In the genomic region with DNA sequence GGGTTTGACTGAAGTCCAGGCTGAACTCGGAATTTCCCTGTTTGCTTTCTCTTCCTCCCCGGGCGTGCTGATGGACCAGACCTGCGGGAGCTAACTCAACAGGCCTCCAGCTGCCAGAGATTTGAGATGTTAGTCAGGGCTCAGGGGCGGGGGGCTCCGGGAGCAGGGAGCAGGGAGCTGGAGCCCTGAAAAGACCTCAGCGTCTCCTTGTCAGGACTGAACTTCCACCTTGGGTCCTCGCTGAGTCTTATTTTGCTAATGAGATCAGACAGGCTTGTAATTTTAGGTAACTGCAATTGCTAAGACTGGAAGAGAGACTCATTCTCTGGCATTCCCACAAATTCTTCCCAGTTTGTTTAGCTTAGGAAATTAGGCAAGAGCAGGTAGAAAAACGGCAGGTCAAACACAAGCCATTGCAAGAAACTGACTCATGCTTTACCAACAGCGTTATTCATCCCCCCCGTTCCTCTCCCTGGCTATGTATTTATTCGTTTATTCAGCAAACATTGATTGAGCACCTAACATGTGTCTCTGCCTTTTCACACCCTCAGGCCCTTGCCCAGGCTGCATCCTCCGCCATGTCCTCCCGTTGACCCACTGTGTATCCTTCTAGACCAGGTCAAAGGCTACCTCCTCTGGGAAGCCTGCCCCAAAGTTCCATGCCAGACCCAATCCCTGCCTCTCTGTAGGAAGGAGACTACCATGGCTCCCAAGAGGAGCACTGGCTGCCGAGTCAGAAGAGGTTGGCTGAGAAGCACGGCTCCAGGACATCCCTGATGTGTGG, we compare ENCODE assay signal across 14 cellular contexts.
DNase-seq lines count a peak whose midpoint lies in the region; ATAC-seq and TF ChIP-seq lines count a peak whose summit lies in the region.
"Had no signal": no experiment of that assay in that cellular context is flagged by ENCODE, and none has a peak within 500 bp of the region (broad histone marks: within the 10 kb centered on the region; RNA-seq: fewer than 3 reads in every experiment).

No MANE protein-coding gene starts in this region.

- peak; percentile 6 for DNase-seq in activated naive CD8-positive, alpha-beta T cell treated with anti-CD3 and anti-CD28 coated beads, Interleukin-2, amount 10 ng/mL, durations not matched to agents 7 days and 5 days
- no peak for DNase-seq in activated naive CD8-positive, alpha-beta T cell treated with anti-CD3 and anti-CD28 coated beads, Interleukin-2, amount 50 U/mL, for 24 hours
- DNase-seq in coronary artery (ENCODE audit: low spot score) (peak; percentile 59), mesenteric fat pad (ENCODE audit: low spot score) (peak; percentile 87), GM03348 (ENCODE audit: low spot score) (no peak), NOMO-1 (lab: John Stamatoyannopoulos, UW; ENCODE audit: unreplicated experiment in 2 of 2) (no peak), NCI-H1105 (lab: John Stamatoyannopoulos, UW) (no peak), HuH-7.5 (ENCODE audit: low spot score) (no peak)
- DNase-seq: BE2C; caudate nucleus; hippocampal formation; NCI-H69; stimulated activated CD4-positive, alpha-beta T cell treated with anti-CD3 and anti-CD28 coated beads, Interleukin-2, amount 100 ng/mL, for 24 hours; substantia nigra had no signal

- no peaks in the 10 kb centered on the region for H3K4me1 Mint-ChIP-seq in activated naive CD8-positive, alpha-beta T cell treated with anti-CD3 and anti-CD28 coated beads, Interleukin-2, amount 10 ng/mL, durations not matched to agents 7 days and 5 days
- no peaks in the 10 kb centered on the region for H3K4me1 Mint-ChIP-seq in activated naive CD8-positive, alpha-beta T cell treated with anti-CD3 and anti-CD28 coated beads, Interleukin-2, amount 50 U/mL, for 24 hours

- H3K4me3 ChIP-seq in coronary artery = no peak overlapping the region

- no peak overlapping the region for H3K27ac Mint-ChIP-seq in activated naive CD8-positive, alpha-beta T cell treated with anti-CD3 and anti-CD28 coated beads, Interleukin-2, amount 10 ng/mL, durations not matched to agents 7 days and 5 days
- no peak overlapping the region for H3K27ac Mint-ChIP-seq in activated naive CD8-positive, alpha-beta T cell treated with anti-CD3 and anti-CD28 coated beads, Interleukin-2, amount 50 U/mL, for 24 hours

- peaks cover 4% of the 10 kb centered on the region for H3K9me3 Mint-ChIP-seq in activated naive CD8-positive, alpha-beta T cell treated with anti-CD3 and anti-CD28 coated beads, Interleukin-2, amount 10 ng/mL, durations not matched to agents 7 days and 5 days
- peaks cover 22% of the 10 kb centered on the region for H3K9me3 Mint-ChIP-seq in activated naive CD8-positive, alpha-beta T cell treated with anti-CD3 and anti-CD28 coated beads, Interleukin-2, amount 50 U/mL, for 24 hours

- POLR2A ChIA-PET in activated naive CD8-positive, alpha-beta T cell treated with anti-CD3 and anti-CD28 coated beads, Interleukin-2, amount 10 ng/mL, durations not matched to agents 7 days and 5 days (lab: Charles Lee) = no interaction called here

- no peaks in the 10 kb centered on the region for H3K36me3 Mint-ChIP-seq in activated naive CD8-positive, alpha-beta T cell treated with anti-CD3 and anti-CD28 coated beads, Interleukin-2, amount 10 ng/mL, durations not matched to agents 7 days and 5 days
- no peaks in the 10 kb centered on the region for H3K36me3 Mint-ChIP-seq in activated naive CD8-positive, alpha-beta T cell treated with anti-CD3 and anti-CD28 coated beads, Interleukin-2, amount 50 U/mL, for 24 hours (ENCODE audit: low read depth)

- no peak overlapping the region for H3K27ac ChIP-seq in coronary artery

- no peak for ATAC-seq in activated naive CD8-positive, alpha-beta T cell treated with anti-CD3 and anti-CD28 coated beads, Interleukin-2, amount 10 ng/mL, durations not matched to agents 7 days and 5 days (ENCODE audit: low read depth)
- ATAC-seq in activated naive CD8-positive, alpha-beta T cell treated with anti-CD3 and anti-CD28 coated beads, Interleukin-2, amount 50 U/mL, for 24 hours = no peak

- no peak overlapping the region for H3K4me3 Mint-ChIP-seq in activated naive CD8-positive, alpha-beta T cell treated with anti-CD3 and anti-CD28 coated beads, Interleukin-2, amount 10 ng/mL, durations not matched to agents 7 days and 5 days
- H3K4me3 Mint-ChIP-seq in activated naive CD8-positive, alpha-beta T cell treated with anti-CD3 and anti-CD28 coated beads, Interleukin-2, amount 50 U/mL, for 24 hours = no peak overlapping the region

- peaks cover 11% of the 10 kb centered on the region for H3K27me3 Mint-ChIP-seq in activated naive CD8-positive, alpha-beta T cell treated with anti-CD3 and anti-CD28 coated beads, Interleukin-2, amount 10 ng/mL, durations not matched to agents 7 days and 5 days
- peaks cover 8% of the 10 kb centered on the region for H3K27me3 Mint-ChIP-seq in activated naive CD8-positive, alpha-beta T cell treated with anti-CD3 and anti-CD28 coated beads, Interleukin-2, amount 50 U/mL, for 24 hours

- no peak for TF ChIP-seq CTCF in coronary artery (IDR thresholded peaks at IDR 0.05)

Comparison
In these comparisons a context has a peak if more than half of its experiments do, and no peak if none do; other contexts are left out.
1. DNase-seq: peak in activated naive CD8-positive, alpha-beta T cell treated with anti-CD3 and anti-CD28 coated beads, Interleukin-2, amount 10 ng/mL, durations not matched to agents 7 days and 5 days (single experiment), coronary artery (single experiment) and mesenteric fat pad (single experiment); none in activated naive CD8-positive, alpha-beta T cell treated with anti-CD3 and anti-CD28 coated beads, Interleukin-2, amount 50 U/mL, for 24 hours (single experiment), GM03348 (single experiment), NOMO-1 (0 of 2), NCI-H1105 (single experiment) and HuH-7.5 (single experiment).